In genomic region chr17:31538080-31538762, GRCh38 we compare ENCODE assay signal across 11 cellular contexts.
DNase-seq lines count a peak whose midpoint lies in the region; ATAC-seq and TF ChIP-seq lines count a peak whose summit lies in the region.
"Had no signal": no experiment of that assay in that cellular context is flagged by ENCODE, and none has a peak within 500 bp of the region (broad histone marks: within the 10 kb centered on the region; RNA-seq: fewer than 3 reads in every experiment).

No MANE protein-coding gene starts in this region.

- no peaks in the 10 kb centered on the region for H3K36me3 ChIP-seq in vagina
- no peaks in the 10 kb centered on the region for H3K36me3 ChIP-seq in SK-N-SH (replicated peaks in 1 of 2; ENCODE audit: control insufficient read depth in 1 of 2, insufficient read depth in 2 of 2, low read length in 1 of 2)

- H3K9me3 ChIP-seq in vagina (no peaks in the 10 kb centered on the region), SK-N-SH (no peaks in the 10 kb centered on the region)

- CTCF ChIA-PET in SK-N-SH (lab: Yijun Ruan, JAX), result interaction anchor here (1.0 to 2.0 kb wide), 5 partner anchors 16 to 304 kb away, joined by 3 to 13 read pairs (median 5); no protein-coding TSS in a partner anchor

- no peak overlapping the region for H3K4me3 Mint-ChIP-seq in central memory CD8-positive, alpha-beta T cell
- H3K4me3 Mint-ChIP-seq: activated CD8-positive, alpha-beta memory T cell treated with anti-CD3 and anti-CD28 coated beads, Interleukin-2, amount 10 ng/mL, durations not matched to agents 7 days and 5 days had no signal

- H3K4me2 ChIP-seq in SK-N-SH, result no peak overlapping the region

- no peak for TF ChIP-seq RAD21 in SK-N-SH (IDR thresholded peaks at IDR 0.05; ENCODE audit: low read length)

- H3K79me2 ChIP-seq in SK-N-SH (ENCODE audit: insufficient read depth), result no peaks in the 10 kb centered on the region

- H4K20me1 ChIP-seq in SK-N-SH (ENCODE audit: insufficient read depth), result no peaks in the 10 kb centered on the region

- H3K27me3 Mint-ChIP-seq in central memory CD8-positive, alpha-beta T cell, result no peaks in the 10 kb centered on the region
- H3K27me3 Mint-ChIP-seq: activated CD8-positive, alpha-beta memory T cell treated with anti-CD3 and anti-CD28 coated beads, Interleukin-2, amount 10 ng/mL, durations not matched to agents 7 days and 5 days; CD4-positive, CD25-positive, alpha-beta regulatory T cell had no signal

- 80% methylated on average over 4 of the region's 7 CpGs for WGBS in SK-N-SH (ENCODE audit: low lambda C conversion rate)

- POLR2A ChIA-PET in SK-N-SH (lab: Yijun Ruan, JAX), result interaction anchor here (1.4 kb wide), 1 partner anchor 11 kb away, joined by 3 read pairs; no protein-coding TSS in a partner anchor

- no peaks in the 10 kb centered on the region for H3K9me2 ChIP-seq in SK-N-SH

- ATAC-seq in GM19463 (IDR thresholded peaks at IDR 0.05; ENCODE audit: unreplicated experiment) (peak; percentile 64), HG03135 (IDR thresholded peaks at IDR 0.05; ENCODE audit: unreplicated experiment) (peak; percentile 54), HG02870 (IDR thresholded peaks at IDR 0.05; ENCODE audit: unreplicated experiment) (no peak)
- ATAC-seq in central memory CD8-positive, alpha-beta T cell (replicated peaks; ENCODE audit: extremely low read depth, poor library complexity, severe bottlenecking), result no peak
- ATAC-seq: activated CD8-positive, alpha-beta memory T cell treated with anti-CD3 and anti-CD28 coated beads, Interleukin-2, amount 10 ng/mL, durations not matched to agents 7 days and 5 days had no signal

- no peak for TF ChIP-seq CTCF in vagina (IDR thresholded peaks at IDR 0.05)
- no peak for TF ChIP-seq CTCF in SK-N-SH (IDR thresholded peaks at IDR 0.05)

- no peaks in the 10 kb centered on the region for H3K27me3 ChIP-seq in vagina
- no peaks in the 10 kb centered on the region for H3K27me3 ChIP-seq in SK-N-SH (ENCODE audit: insufficient read depth)

- intact Hi-C loops in vagina (cut with DNase I), result no loop called here

- H3K4me3 ChIP-seq in vagina (no peak overlapping the region), SK-N-SH (ENCODE audit: low read depth in 2 of 2, low read length in 1 of 2) (no peak overlapping the region)

- no peak overlapping the region for H3K9ac ChIP-seq in SK-N-SH

- TF ChIP-seq POLR2A in vagina (IDR thresholded peaks at IDR 0.05), result no peak

- no peak for TF ChIP-seq EP300 in SK-N-SH (IDR thresholded peaks at IDR 0.05; ENCODE audit: borderline replicate concordance in 1 of 2, low read depth in 1 of 2, low read length in 1 of 2)

- H3K9me3 Mint-ChIP-seq in central memory CD8-positive, alpha-beta T cell, result no peaks in the 10 kb centered on the region
- H3K9me3 Mint-ChIP-seq: CD4-positive, CD25-positive, alpha-beta regulatory T cell had no signal

- DNase-seq in DMS53 (lab: John Stamatoyannopoulos, UW) (peak; percentile 90), RKO (ENCODE audit: low spot score) (no peak), vagina (ENCODE audit: extremely low spot score in 2 of 2) (no peak), SK-N-SH (no peak)
- no peak for DNase-seq in central memory CD8-positive, alpha-beta T cell (ENCODE audit: low spot score in 2 of 2)
- DNase-seq: activated CD8-positive, alpha-beta memory T cell treated with anti-CD3 and anti-CD28 coated beads, Interleukin-2, amount 10 ng/mL, durations not matched to agents 7 days and 5 days; CD4-positive, CD25-positive, alpha-beta regulatory T cell; stimulated activated CD4-positive, alpha-beta T cell treated with anti-CD3 and anti-CD28 coated beads, Interleukin-2, amount 100 ng/mL, for 24 hours had no signal

- H3F3A ChIP-seq in SK-N-SH (replicated peaks; ENCODE audit: insufficient read depth), result no peaks in the 10 kb centered on the region

- H3K4me1 ChIP-seq in vagina, result peaks cover 28% of the 10 kb centered on the region
- H3K4me1 ChIP-seq in SK-N-SH (ENCODE audit: control insufficient read depth in 1 of 2, insufficient read depth in 2 of 2, low read depth in 1 of 2, low read length in 1 of 2), result peaks cover 8 to 20% of the 10 kb centered on the region in 2 experiments; a peak in 3 of 4 replicates

- H2AFZ ChIP-seq in SK-N-SH (ENCODE audit: low read depth), result no peak overlapping the region

- peak overlapping the region; percentile 29 for H3K27ac Mint-ChIP-seq in central memory CD8-positive, alpha-beta T cell (ENCODE audit: low read depth)
- H3K27ac Mint-ChIP-seq: activated CD8-positive, alpha-beta memory T cell treated with anti-CD3 and anti-CD28 coated beads, Interleukin-2, amount 10 ng/mL, durations not matched to agents 7 days and 5 days had no signal

- peaks cover 2% of the 10 kb centered on the region for H3K4me1 Mint-ChIP-seq in central memory CD8-positive, alpha-beta T cell

- no peak overlapping the region for H3K27ac ChIP-seq in vagina
- no peak overlapping the region for H3K27ac ChIP-seq in SK-N-SH (ENCODE audit: low read depth in 2 of 2, low read length in 1 of 2)

- H3K36me3 Mint-ChIP-seq in central memory CD8-positive, alpha-beta T cell (ENCODE audit: insufficient read depth), result peaks cover under 1% of the 10 kb centered on the region
- H3K36me3 Mint-ChIP-seq: activated CD8-positive, alpha-beta memory T cell treated with anti-CD3 and anti-CD28 coated beads, Interleukin-2, amount 10 ng/mL, durations not matched to agents 7 days and 5 days; CD4-positive, CD25-positive, alpha-beta regulatory T cell had no signal

TF ChIP-seq in SK-N-SH, 30 proteins besides CTCF, POLR2A, EP300 and RAD21:
- TF ChIP-seq FOSL2 (IDR thresholded peaks at IDR 0.05; ENCODE audit: borderline replicate concordance, low read depth), result no peak
- no peak for TF ChIP-seq ZBTB33 (IDR thresholded peaks at IDR 0.05; ENCODE audit: borderline replicate concordance, low read depth)
- TF ChIP-seq JUND (IDR thresholded peaks at IDR 0.05), result no peak

Comparison
In these comparisons a context has a peak if more than half of its experiments do, and no peak if none do; other contexts are left out.
1. ATAC-seq: peak in GM19463 (single experiment) and HG03135 (single experiment); none in central memory CD8-positive, alpha-beta T cell (single experiment) and HG02870 (single experiment).